ENCODE assay signal across 17 cellular contexts in the genomic region with DNA sequence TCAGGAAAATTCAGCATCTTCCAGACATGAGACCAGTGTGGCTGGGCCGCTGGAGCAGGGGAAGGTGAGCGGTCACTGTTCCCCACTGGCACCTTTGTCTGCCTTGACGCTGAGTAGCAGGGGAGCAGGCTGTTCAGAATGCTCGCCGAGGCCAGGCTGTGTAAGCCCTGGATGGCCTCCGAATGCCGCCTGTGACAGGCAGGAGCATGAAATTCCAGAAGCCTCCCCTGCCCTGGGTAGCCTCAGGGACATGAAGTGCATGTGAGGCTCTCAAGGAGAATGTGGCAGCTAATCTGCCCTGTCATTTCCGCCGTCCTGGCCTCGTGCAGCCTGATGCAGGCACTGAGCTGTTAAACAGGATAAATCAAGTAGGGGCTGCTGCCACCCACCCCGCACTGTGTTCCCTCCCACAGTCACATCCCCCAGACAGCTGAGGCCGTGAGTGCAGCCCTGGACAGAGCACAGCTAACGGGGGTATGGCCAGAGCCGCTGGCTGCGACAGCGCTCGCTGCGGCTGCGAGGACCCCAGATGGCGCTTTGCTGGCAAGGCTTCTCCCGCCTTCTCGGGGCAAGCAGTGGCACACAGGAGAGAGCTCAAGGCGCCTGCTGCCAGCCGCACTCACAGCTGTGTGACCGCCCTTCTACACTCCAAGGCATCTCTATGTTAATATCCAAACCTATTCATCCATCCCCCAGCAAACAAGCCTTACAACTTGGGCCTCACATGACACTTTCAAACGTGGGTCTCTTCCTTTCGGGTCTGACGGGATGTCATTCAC.
A peak's percentile ranks its signal among the peaks of the same experiment; 100 is the strongest.
DNase-seq lines count a peak whose midpoint lies in the region; ATAC-seq, FAIRE-seq and TF ChIP-seq lines count a peak whose summit lies in the region.
"Had no signal": no experiment of that assay in that cellular context is flagged by ENCODE, and none has a peak within 500 bp of the region (broad histone marks: within the 10 kb centered on the region; RNA-seq: fewer than 3 reads in every experiment).

No MANE protein-coding gene starts in this region.

- no peaks in the 10 kb centered on the region for H3K23me2 ChIP-seq in H1 (ENCODE audit: low read depth, low read length)

- no peak overlapping the region for H3K14ac ChIP-seq in H1 (ENCODE audit: insufficient read length)
- peak overlapping the region in 1 of 2 experiments; percentile 80 for H3K14ac ChIP-seq in mesenchymal stem cell (ENCODE audit: low read length in 2 of 2)

- WGBS in right lobe of liver (ENCODE audit: insufficient coverage, low coverage, low lambda C conversion rate, missing lambda C conversion rate), result 44% methylated on average over 4 of the region's 28 CpGs
- WGBS in HepG2 (ENCODE audit: low lambda C conversion rate), result 31% methylated on average over 13 of the region's 28 CpGs
- 84% methylated on average over 27 of the region's 28 CpGs; no CpG with 5 or more reads in 1 of the 2 experiments for WGBS in H1 (ENCODE audit: extremely low coverage in 1 of 2, insufficient coverage in 1 of 2, insufficient read length in 1 of 2, insufficient replicate concordance in 2 of 2, low coverage in 1 of 2, low lambda C conversion rate in 2 of 2, missing lambda C conversion rate in 1 of 2), 2 experiments
- WGBS in mesenchymal stem cell, result 62% methylated on average over 28 of the region's 28 CpGs

- H2AK5ac ChIP-seq in H1 (ENCODE audit: low read depth, low read length), result no peak overlapping the region
- H2AK5ac ChIP-seq in mesenchymal stem cell (ENCODE audit: low read length, severe bottlenecking), result peak overlapping the region; percentile 34

- no peak overlapping the region for H3K56ac ChIP-seq in H1 (replicated peaks; ENCODE audit: insufficient read length, low read depth, low read length)

- TF ChIP-seq POLR2A in right lobe of liver (IDR thresholded peaks at IDR 0.05) (no peak), HepG2 (IDR thresholded peaks at IDR 0.05; ENCODE audit: insufficient read depth in 1 of 2, low read depth in 2 of 2, low read length in 2 of 2) (no peak), H1 (IDR thresholded peaks at IDR 0.05; ENCODE audit: control extremely low read depth in 1 of 2, low read depth in 2 of 2, low read length in 2 of 2) (no peak)

- intact Hi-C loops in right lobe of liver (cut with DNase I), result no loop called here
- intact Hi-C loops in HepG2 (cut with micrococcal nuclease; ENCODE audit: unreplicated experiment), result no loop called here

- H3K9me3 ChIP-seq in right lobe of liver (no peaks in the 10 kb centered on the region), HepG2 (ENCODE audit: low read length) (no peaks in the 10 kb centered on the region), H1 (ENCODE audit: insufficient read depth in 2 of 2, low read depth in 1 of 2, low read length in 1 of 2) (no peaks in the 10 kb centered on the region), mesenchymal stem cell (ENCODE audit: control insufficient read depth, low read length) (no peaks in the 10 kb centered on the region)

- H3K27me3 ChIP-seq in right lobe of liver, result no peaks in the 10 kb centered on the region
- peaks cover 16 to 78% of the 10 kb centered on the region in 2 experiments for H3K27me3 ChIP-seq in HepG2 (ENCODE audit: control insufficient read depth in 1 of 2, insufficient read depth in 2 of 2, low read length in 2 of 2)
- no peaks in the 10 kb centered on the region for H3K27me3 ChIP-seq in H1 (replicated peaks in 1 of 4; ENCODE audit: control insufficient read depth in 3 of 4, extremely low read depth in 1 of 4, insufficient read depth in 3 of 4, low read length in 3 of 4)
- no peaks in the 10 kb centered on the region for H3K27me3 ChIP-seq in mesenchymal stem cell (ENCODE audit: control insufficient read depth in 1 of 2, insufficient read depth in 1 of 2, low read length in 2 of 2)

- no peaks in the 10 kb centered on the region for H4K20me1 ChIP-seq in HepG2 (ENCODE audit: insufficient read depth, low read length)
- H4K20me1 ChIP-seq in H1 (replicated peaks in 1 of 2; ENCODE audit: control insufficient read depth in 1 of 2, insufficient read depth in 2 of 2, low read length in 2 of 2), result no peaks in the 10 kb centered on the region

- H3K23ac ChIP-seq in H1 (ENCODE audit: insufficient read length), result no peak overlapping the region
- H3K23ac ChIP-seq in mesenchymal stem cell (ENCODE audit: low read length in 2 of 2), result peak overlapping the region in 1 of 2 experiments; percentile 34

- H3K4me3 ChIP-seq in right lobe of liver (no peak overlapping the region), HepG2 (replicated peaks in 1 of 3; ENCODE audit: insufficient read depth in 1 of 3, low read depth in 2 of 3, low read length in 3 of 3) (no peak overlapping the region), H1 (ENCODE audit: extremely low read depth in 1 of 4, insufficient read depth in 2 of 4, low read depth in 3 of 4, low read length in 4 of 4) (no peak overlapping the region), mesenchymal stem cell (ENCODE audit: insufficient read depth in 1 of 2, low read depth in 1 of 2, low read length in 2 of 2) (no peak overlapping the region)
- H3K4me3 ChIP-seq: GM12878 had no signal

- H2BK5ac ChIP-seq in H1 (ENCODE audit: low read depth, low read length) (0 out of 2 replicates have a peak overlapping the region, but pooled peaks have one; percentile 35), mesenchymal stem cell (ENCODE audit: low read depth, low read length, poor library complexity, severe bottlenecking) (no peak overlapping the region)

- TF ChIP-seq EP300 in HepG2 (IDR thresholded peaks at IDR 0.05; ENCODE audit: low read depth in 2 of 2, low read length in 2 of 2), result no peak
- TF ChIP-seq EP300 in HepG2 (CRISPR knock-in tag; IDR thresholded peaks at IDR 0.05; ENCODE audit: borderline replicate concordance), result no peak
- TF ChIP-seq EP300 in H1 (IDR thresholded peaks at IDR 0.05; ENCODE audit: borderline replicate concordance in 1 of 2, low read depth in 2 of 2, low read length in 2 of 2), result no peak

- H4K91ac ChIP-seq in H1 (replicated peaks; ENCODE audit: insufficient read length, low read length) (no peak overlapping the region), mesenchymal stem cell (ENCODE audit: low read length) (peak overlapping the region; percentile 100)

- H3K9ac ChIP-seq in HepG2 (ENCODE audit: insufficient read depth, low read depth, low read length) (no peak overlapping the region), H1 (replicated peaks in 1 of 4; ENCODE audit: extremely low read depth in 1 of 4, low read depth in 3 of 4, low read length in 3 of 4) (no peak overlapping the region; a peak in 2 of 7 replicates), mesenchymal stem cell (ENCODE audit: low read length) (peak overlapping the region; percentile 80)

- H3K79me2 ChIP-seq in HepG2 (ENCODE audit: insufficient read depth, low read length), result no peaks in the 10 kb centered on the region
- no peaks in the 10 kb centered on the region for H3K79me2 ChIP-seq in H1 (ENCODE audit: control insufficient read depth in 1 of 2, insufficient read depth in 2 of 2, low read length in 2 of 2)

- H2BK120ac ChIP-seq in H1 (replicated peaks; ENCODE audit: low read depth, low read length), result no peak overlapping the region
- H2BK120ac ChIP-seq in mesenchymal stem cell (ENCODE audit: low read depth, low read length), result peak overlapping the region; percentile 99

- H3K4me1 ChIP-seq in right lobe of liver, result no peaks in the 10 kb centered on the region
- 0 out of 2 replicates have a peak, but pooled peaks cover 9% of the 10 kb centered on the region for H3K4me1 ChIP-seq in HepG2 (ENCODE audit: insufficient read depth, low read length)
- H3K4me1 ChIP-seq in H1 (replicated peaks in 1 of 4; ENCODE audit: control insufficient read depth in 3 of 4, insufficient read depth in 4 of 4, low read length in 3 of 4), result peaks cover 0 to 3% (median 0%) of the 10 kb centered on the region in 4 experiments; a peak in 3 of 7 replicates
- H3K4me1 ChIP-seq in mesenchymal stem cell (ENCODE audit: control insufficient read depth, insufficient read depth, low read depth, low read length), result peaks cover 55% of the 10 kb centered on the region

- TF ChIP-seq RAD21 in HepG2 (CRISPR knock-in tag; IDR thresholded peaks at IDR 0.05) (no peak), H1 (IDR thresholded peaks at IDR 0.05 in 1 of 2, conservative IDR thresholded peaks at IDR 0.05 in 1 of 2; ENCODE audit: low read depth in 2 of 2, low read length in 2 of 2) (no peak)

- POLR2A ChIA-PET in HepG2 (lab: Yijun Ruan, JAX), result no interaction called here
- POLR2A ChIA-PET in H1 (lab: Charles Lee; ENCODE audit: partially characterized antibody), result no interaction called here

- H2AFZ ChIP-seq in HepG2 (ENCODE audit: low read length) (no peak overlapping the region), H1 (ENCODE audit: low read length) (no peak overlapping the region), mesenchymal stem cell (ENCODE audit: low read depth, low read length) (no peak overlapping the region)

- no peak for TF ChIP-seq CTCF in right lobe of liver (IDR thresholded peaks at IDR 0.05)
- no peak for TF ChIP-seq CTCF in HepG2 (CRISPR knock-in tag; IDR thresholded peaks at IDR 0.05)
- TF ChIP-seq CTCF in H1 (IDR thresholded peaks at IDR 0.05; ENCODE audit: control extremely low read depth in 1 of 3, insufficient read depth in 1 of 3, low read depth in 1 of 3, low read length in 3 of 3), result no peak

- H4K8ac ChIP-seq in H1 (ENCODE audit: extremely low read depth, insufficient read depth, low read length) (no peak overlapping the region), mesenchymal stem cell (ENCODE audit: low read length) (peak overlapping the region; percentile 99)

- H3K79me1 ChIP-seq in H1 (ENCODE audit: low read depth, low read length), result no peaks in the 10 kb centered on the region
- H3K79me1 ChIP-seq in mesenchymal stem cell (replicated peaks; ENCODE audit: low read length, poor library complexity, severe bottlenecking), result no peaks in the 10 kb centered on the region

- FAIRE-seq in HepG2 (lab: Jason Lieb, UNC), result no peak
- FAIRE-seq in H1 (lab: Jason Lieb, UNC), result no peak
- peak; percentile 44 for FAIRE-seq in urothelium cell line (lab: Jason Lieb, UNC)
- FAIRE-seq: endothelial cell of umbilical vein, GM12878, TTC549 had no signal

- H4K5ac ChIP-seq in H1 (ENCODE audit: insufficient read length, low read depth, low read length), result no peak overlapping the region

- ATAC-seq in right lobe of liver, result no peak
- no peak for ATAC-seq in HepG2
- no peak for ATAC-seq in GM19467 (IDR thresholded peaks at IDR 0.05; ENCODE audit: unreplicated experiment)
- ATAC-seq: activated CD8-positive, alpha-beta T cell treated with anti-CD3 and anti-CD28 coated beads for 36 hours; GM12878 had no signal

- H3K36me3 ChIP-seq in right lobe of liver (no peaks in the 10 kb centered on the region), HepG2 (replicated peaks in 1 of 2; ENCODE audit: control insufficient read depth in 1 of 2, insufficient read depth in 2 of 2, low read length in 2 of 2) (no peaks in the 10 kb centered on the region), H1 (ENCODE audit: control insufficient read depth in 2 of 4, insufficient read depth in 4 of 4, low read length in 3 of 4) (no peaks in the 10 kb centered on the region), mesenchymal stem cell (ENCODE audit: control insufficient read depth in 1 of 2, insufficient read depth in 2 of 2, low read depth in 1 of 2, low read length in 2 of 2) (no peaks in the 10 kb centered on the region)

- CTCF ChIA-PET in HepG2 (lab: Yijun Ruan, JAX; ENCODE audit: low intra/inter-chr PET ratio, low total read pairs) (no interaction called here), H1 (lab: Charles Lee; ENCODE audit: partially characterized antibody) (interaction anchor here (0.6 to 6.2 kb wide), 10 partner anchors 13 to 231 kb away, joined by 3 to 36 read pairs (median 3); no protein-coding TSS in a partner anchor)

- H3K4me2 ChIP-seq in HepG2 (ENCODE audit: low read depth, low read length) (no peak overlapping the region), H1 (ENCODE audit: insufficient read depth in 1 of 2, low read depth in 2 of 2, low read length in 2 of 2) (no peak overlapping the region), mesenchymal stem cell (ENCODE audit: low read length, poor library complexity, severe bottlenecking) (no peak overlapping the region)

- no peak overlapping the region for H3K4ac ChIP-seq in H1 (replicated peaks; ENCODE audit: insufficient read length, low read depth, low read length)
- H3K4ac ChIP-seq in mesenchymal stem cell (ENCODE audit: low read depth in 1 of 2, low read length in 2 of 2), result peak overlapping the region; percentile 99 to 100

- H2BK20ac ChIP-seq in H1 (ENCODE audit: low read length), result no peak overlapping the region

- H3K18ac ChIP-seq in H1 (ENCODE audit: extremely low read depth, low read length), result no peak overlapping the region
- H3K18ac ChIP-seq in mesenchymal stem cell (ENCODE audit: low read depth in 1 of 2, low read length in 2 of 2), result peak overlapping the region; percentile 90 to 99

- DNase-seq in right lobe of liver (peak in 2 of 3 donors; percentile 7 to 42), HepG2 (ENCODE audit: low spot score) (no peak), H1 (ENCODE audit: low read depth in 1 of 2, low spot score in 2 of 2) (no peak), mesenchymal stem cell (peak; percentile 82), urothelium cell line (ENCODE audit: low spot score) (no peak), DMS 273 (lab: John Stamatoyannopoulos, UW; ENCODE audit: unreplicated experiment) (no peak)
- DNase-seq in activated CD8-positive, alpha-beta memory T cell treated with anti-CD3 and anti-CD28 coated beads for 24 hours, result no peak
- DNase-seq: activated CD8-positive, alpha-beta T cell treated with anti-CD3 and anti-CD28 coated beads for 36 hours; activated naive CD4-positive, alpha-beta T cell treated with Interleukin-2 at 50 U/mL for 16 hours; AML-193; caudate nucleus; DMS79 treated with DMSO at 0.1 percent for 48 hours; MM.1S had no signal

- no TSS peak for BruUV-seq in HepG2 (replicated peaks; lab: Mats Ljungman, UMichigan)

- no peak overlapping the region for H2BK15ac ChIP-seq in H1 (ENCODE audit: low read length)
- H2BK15ac ChIP-seq in mesenchymal stem cell (ENCODE audit: low read depth, poor library complexity, severe bottlenecking), result peak overlapping the region; percentile 2

- H2BK12ac ChIP-seq in H1 (ENCODE audit: low read depth, low read length) (no peak overlapping the region), mesenchymal stem cell (ENCODE audit: low read length in 2 of 2) (peak overlapping the region; percentile 92 to 99)

- in situ Hi-C loops in HepG2 (cut with HindIII; ENCODE audit: extremely low pct_ligation_motif_present, low pct_unique_long_range_greater_than_20kb), result no loop called here

- no peak overlapping the region for H3K27ac ChIP-seq in right lobe of liver
- H3K27ac ChIP-seq in HepG2 (ENCODE audit: extremely low read length, insufficient read depth, low read length), result no peak overlapping the region
- no peak overlapping the region for H3K27ac ChIP-seq in H1 (ENCODE audit: low read depth, low read length)
- peak overlapping the region; percentile 93 for H3K27ac ChIP-seq in mesenchymal stem cell (ENCODE audit: low read length, poor library complexity, severe bottlenecking)

Comparison
In these comparisons a context has a peak if more than half of its experiments do, and no peak if none do; other contexts are left out.
1. DNase-seq: peak in right lobe of liver (2 of 3) and mesenchymal stem cell (single experiment); none in HepG2 (single experiment), H1 (0 of 2), urothelium cell line (single experiment), activated CD8-positive, alpha-beta memory T cell treated with anti-CD3 and anti-CD28 coated beads for 24 hours (single experiment) and DMS 273 (single experiment).